In the genomic region with DNA sequence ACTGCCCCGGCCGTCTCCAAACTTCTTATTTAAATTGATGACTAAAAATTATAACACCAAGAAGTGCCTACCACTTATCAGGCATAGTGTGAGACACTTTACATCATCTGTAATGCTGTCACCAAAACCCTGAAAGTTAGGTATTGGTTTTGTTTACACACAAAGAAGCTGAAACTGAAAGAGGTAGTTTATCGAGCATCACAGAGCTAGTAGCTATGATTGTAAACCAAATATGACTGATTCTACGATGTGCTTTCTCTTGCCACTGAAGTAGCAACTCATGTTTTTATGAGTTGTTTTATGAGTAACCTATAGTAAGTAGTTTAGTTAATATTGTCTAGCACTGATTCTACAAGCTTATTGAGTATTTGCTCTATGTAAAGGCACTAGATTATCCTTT, we compare ENCODE assay signal across 17 cellular contexts. TPM values are rescaled to one million over a fixed set of nuclear protein-coding genes. Genes with fewer than 3 reads are reported as not detected.
A peak's percentile ranks its signal among the peaks of the same experiment; 100 is the strongest.
DNase-seq lines count a peak whose midpoint lies in the region; ATAC-seq and TF ChIP-seq lines count a peak whose summit lies in the region.
"Had no signal": no experiment of that assay in that cellular context is flagged by ENCODE, and none has a peak within 500 bp of the region (broad histone marks: within the 10 kb centered on the region; RNA-seq: fewer than 3 reads in every experiment).

No MANE protein-coding gene starts in this region.

- DNase-seq in neuronal stem cell (ENCODE audit: low spot score) (no peak), spleen (no peak)
- DNase-seq: activated B cell treated with CpG ODN at 0.5 μM for 24 hours; activated gamma-delta T cell; brain microvascular endothelial cell; effector CD4-positive, alpha-beta T cell; HFFc6; NCI-H1092 treated with DMSO at 0.1 percent for 48 hours; NCI-H446 treated with DMSO at 0.1 percent for 48 hours; substantia nigra had no signal

- H3K9me3 ChIP-seq in neuronal stem cell (replicated peaks in 1 of 2; ENCODE audit: control insufficient read depth in 2 of 2, insufficient read depth in 1 of 2, low read depth in 1 of 2, low read length in 2 of 2) (no peaks in the 10 kb centered on the region), spleen (no peaks in the 10 kb centered on the region)

- no peaks in the 10 kb centered on the region for H3K79me1 ChIP-seq in neuronal stem cell (ENCODE audit: low read depth, low read length)

- no peak overlapping the region for H4K8ac ChIP-seq in neuronal stem cell (ENCODE audit: low read depth, low read length)

- H3K23ac ChIP-seq in neuronal stem cell (ENCODE audit: low read depth, low read length, poor library complexity) = no peak overlapping the region

- intact Hi-C loops in spleen (cut with DNase I; ENCODE audit: low total_unique reads) = no loop called here

- WGBS in neuronal stem cell (ENCODE audit: extremely low coverage in 2 of 2, insufficient read length in 2 of 2, insufficient replicate concordance in 1 of 2), 2 donors = no CpG with 5 or more reads among the region's 4 CpGs
- 81 to 93% (median 87%) methylated on average over 4 of the region's 4 CpGs for WGBS in spleen, 5 donors

- H3K4me1 ChIP-seq in neuronal stem cell (ENCODE audit: control insufficient read depth in 2 of 2, insufficient read depth in 1 of 2, low read depth in 1 of 2, low read length in 2 of 2) = peaks cover 0 to 2% of the 10 kb centered on the region in 2 donors
- no peaks in the 10 kb centered on the region for H3K4me1 ChIP-seq in spleen

- no peak overlapping the region for H3K4me3 ChIP-seq in neuronal stem cell (ENCODE audit: low read length in 2 of 2)
- H3K4me3 ChIP-seq in spleen = no peak overlapping the region
- H3K4me3 ChIP-seq: skin epidermis had no signal

- TF ChIP-seq POLR2A in spleen (IDR thresholded peaks at IDR 0.05) = no peak

- peak; percentile 74 for ATAC-seq in GM18498 (IDR thresholded peaks at IDR 0.05; ENCODE audit: unreplicated experiment)
- peak; percentile 89 for ATAC-seq in GM19395 (IDR thresholded peaks at IDR 0.05; ENCODE audit: unreplicated experiment)
- ATAC-seq in HG02763 (IDR thresholded peaks at IDR 0.05; ENCODE audit: unreplicated experiment) = peak; percentile 53
- ATAC-seq in HG03565 (IDR thresholded peaks at IDR 0.05; ENCODE audit: unreplicated experiment) = peak; percentile 80
- no peak for ATAC-seq in GM19397 (IDR thresholded peaks at IDR 0.05; ENCODE audit: unreplicated experiment)

- H2BK5ac ChIP-seq in neuronal stem cell (ENCODE audit: low read length) = no peak overlapping the region

- no peak overlapping the region for H2BK15ac ChIP-seq in neuronal stem cell (ENCODE audit: low read length)

- H3K27ac ChIP-seq in neuronal stem cell (replicated peaks; ENCODE audit: low read length) (no peak overlapping the region), spleen (no peak overlapping the region)
- H3K27ac ChIP-seq: brain microvascular endothelial cell, C4-2B, skin epidermis had no signal

- H3K18ac ChIP-seq in neuronal stem cell (ENCODE audit: low read length) = no peak overlapping the region

- H2BK12ac ChIP-seq in neuronal stem cell (ENCODE audit: low read length) = no peak overlapping the region

- no peak overlapping the region for H3K4ac ChIP-seq in neuronal stem cell (ENCODE audit: low read length)

- no peak overlapping the region for H3K4me2 ChIP-seq in neuronal stem cell (ENCODE audit: insufficient read depth, low read length, poor library complexity, severe bottlenecking)

- no peak overlapping the region for H3K9ac ChIP-seq in neuronal stem cell (ENCODE audit: low read depth, low read length, poor library complexity)

- TF ChIP-seq CTCF in spleen (IDR thresholded peaks at IDR 0.05 in 8 of 11, conservative IDR thresholded peaks at IDR 0.05 in 3 of 11) = no peak

- no peak overlapping the region for H2AK5ac ChIP-seq in neuronal stem cell (ENCODE audit: low read depth, low read length)

- no peak overlapping the region for H3K14ac ChIP-seq in neuronal stem cell (ENCODE audit: low read length)

- H3K36me3 ChIP-seq in neuronal stem cell (replicated peaks in 1 of 2; ENCODE audit: control insufficient read depth in 2 of 2, insufficient read depth in 2 of 2, low read length in 2 of 2) (peaks cover 0 to 81% of the 10 kb centered on the region in 2 donors), spleen (peaks cover 0 to 78% (median 41%) of the 10 kb centered on the region in 6 donors)

- H3K27me3 ChIP-seq in neuronal stem cell (ENCODE audit: control insufficient read depth in 3 of 3, insufficient read depth in 3 of 3, low read depth in 1 of 3, low read length in 3 of 3) (no peaks in the 10 kb centered on the region), spleen (replicated peaks in 1 of 7) (no peaks in the 10 kb centered on the region)
- H3K27me3 ChIP-seq: brain microvascular endothelial cell had no signal

- no peak overlapping the region for H2BK120ac ChIP-seq in neuronal stem cell (ENCODE audit: low read depth, low read length)

- H4K91ac ChIP-seq in neuronal stem cell (ENCODE audit: low read depth, low read length, poor library complexity) = no peak overlapping the region

- no peak overlapping the region for H2AFZ ChIP-seq in neuronal stem cell (ENCODE audit: low read length)

RNA-seq across cellular contexts. Expression of a gene that starts 31.5 kb away (rescaled TPM):
- polyA plus RNA-seq in neuronal stem cell (2013, experiment 1 of 2) = 178 TPM
- 186 TPM for polyA plus RNA-seq in neuronal stem cell (2013, experiment 2 of 2)
- 10 to 100 TPM; 51.7 to 86.0 (median 70.4) TPM for total RNA-seq in spleen
- polyA plus RNA-seq in spleen = 10 to 100 TPM; 37.8 to 43.1 (median 38.3) TPM
